Comparison of ENCODE assay signal across 8 cellular contexts in genomic region chr11:31487848-31488247, GRCh38. TPM values are rescaled to one million over a fixed set of nuclear protein-coding genes. Genes with fewer than 3 reads are reported as not detected.
A peak's percentile ranks its signal among the peaks of the same experiment; 100 is the strongest.
DNase-seq lines count a peak whose midpoint lies in the region; ATAC-seq, FAIRE-seq and TF ChIP-seq lines count a peak whose summit lies in the region.

No MANE protein-coding gene starts in this region.

- H3K27me3 ChIP-seq in WERI-Rb-1 (ENCODE audit: insufficient read depth, low read depth, severe bottlenecking): no peaks in the 10 kb centered on the region

- no peak overlapping the region for H3K27ac ChIP-seq in WERI-Rb-1

- H3K9me3 ChIP-seq in WERI-Rb-1 (ENCODE audit: severe bottlenecking): no peaks in the 10 kb centered on the region

- FAIRE-seq in HTR-8/SVneo (lab: Jason Lieb, UNC): no peak

- peak; percentile 71 for DNase-seq in DMS 273 (lab: John Stamatoyannopoulos, UW; ENCODE audit: unreplicated experiment)
- no peak for DNase-seq in DMS 273 treated with DMSO at 0.1 percent for 48 hours (lab: John Stamatoyannopoulos, UW)
- peak; percentile 5 for DNase-seq in HTR-8/SVneo (ENCODE audit: insufficient read length, low spot score)
- DNase-seq in WERI-Rb-1: peak; percentile 25
- DNase-seq in left lobe of liver (ENCODE audit: low spot score): no peak

- 0 out of 2 replicates have a peak, but pooled peaks cover 2% of the 10 kb centered on the region for H3K36me3 ChIP-seq in WERI-Rb-1

- no peak for TF ChIP-seq CTCF in WERI-Rb-1 (IDR thresholded peaks at IDR 0.05; ENCODE audit: low read depth, low read length)

- H3K4me3 ChIP-seq in WERI-Rb-1 (ENCODE audit: low read depth, low read length): no peak overlapping the region

- ATAC-seq in left lobe of liver (peak; percentile 83), GM19467 (IDR thresholded peaks at IDR 0.05; ENCODE audit: unreplicated experiment) (no peak), HG03442 (IDR thresholded peaks at IDR 0.05; ENCODE audit: unreplicated experiment) (no peak), HG03025 (IDR thresholded peaks at IDR 0.05; ENCODE audit: low FRiP score, unreplicated experiment) (no peak)

RNA-seq across cellular contexts. Expression of gene IMMP1L, which starts 21.6 kb away (rescaled TPM):
- 11.4 TPM for total RNA-seq in left lobe of liver

RNA-seq across cellular contexts. Expression of gene ELP4, which starts 21.7 kb away (rescaled TPM):
- 7.4 TPM for total RNA-seq in left lobe of liver

Comparison
In these comparisons a context has a peak if more than half of its experiments do, and no peak if none do; other contexts are left out.
1. DNase-seq: peak in DMS 273 (single experiment), HTR-8/SVneo (single experiment) and WERI-Rb-1 (single experiment); none in DMS 273 treated with DMSO at 0.1 percent for 48 hours (single experiment) and left lobe of liver (single experiment).